ENCODE assay signal across 36 cellular contexts in the genomic region with DNA sequence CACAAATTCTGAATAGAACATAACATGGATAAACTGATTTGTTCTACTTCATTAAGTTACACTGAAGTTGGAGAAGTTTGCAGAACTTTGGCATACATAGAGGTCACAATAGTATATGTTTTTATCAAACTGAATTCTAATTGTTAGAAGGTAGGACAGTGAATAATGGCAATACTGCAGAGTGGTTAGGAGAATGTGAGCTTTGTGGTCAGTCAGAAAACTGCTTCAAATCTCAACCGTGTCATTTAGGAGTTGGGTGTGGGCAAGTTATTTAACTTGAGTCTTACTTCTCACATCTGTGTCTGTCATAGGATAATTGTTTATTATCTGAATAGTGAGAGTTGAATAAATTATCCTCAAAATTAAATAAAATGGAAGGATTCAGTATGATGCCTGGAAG.
"Had no signal": no experiment of that assay in that cellular context is flagged by ENCODE, and none has a peak within 500 bp of the region (broad histone marks: within the 10 kb centered on the region; RNA-seq: fewer than 3 reads in every experiment).

No MANE protein-coding gene starts in this region.

- H3K4me3 ChIP-seq: adrenal gland, cardiac muscle cell had no signal

- DNase-seq: activated B cell treated with CpG ODN at 0.5 μM for 24 hours; activated CD4-positive, alpha-beta memory T cell treated with anti-CD3 and anti-CD28 coated beads for 36 hours; activated CD4-positive, alpha-beta T cell treated with anti-CD3 and anti-CD28 coated beads for 4 hours; activated CD4-positive, alpha-beta T cell treated with anti-CD3 and anti-CD28 coated beads, Interleukin-2, amount 10 ng/mL, durations not matched to agents 24 days and 14 days; activated CD4-positive, alpha-beta T cell treated with anti-CD3 and anti-CD28 coated beads, Interleukin-2, amount 50 U/mL, for 1 hour; activated CD4-positive, alpha-beta T cell treated with anti-CD3 and anti-CD28 coated beads, Interleukin-2, amount 50 U/mL, for 4 hours; activated CD4-positive, CD25-positive, alpha-beta regulatory T cell treated with anti-CD3 and anti-CD28 coated beads, Interleukin-2, amount 50 U/mL, for 72 hours; activated CD8-positive, alpha-beta memory T cell treated with anti-CD3 and anti-CD28 coated beads, Interleukin-2, amount 50 U/mL, for 4 hours; activated CD8-positive, alpha-beta T cell treated with anti-CD3 and anti-CD28 coated beads for 36 hours; activated effector memory CD4-positive, alpha-beta T cell treated with anti-CD3 and anti-CD28 coated beads, Interleukin-2, amount 50 U/mL, for 16 hours; activated gamma-delta T cell treated with Interleukin-2 at 50 U/mL for 16 hours; activated naive CD4-positive, alpha-beta T cell; activated naive CD4-positive, alpha-beta T cell treated with anti-CD3 and anti-CD28 coated beads for 36 hours; activated naive CD4-positive, alpha-beta T cell treated with anti-CD3 and anti-CD28 coated beads, Interleukin-2, amount 50 U/mL, for 16 hours; activated naive CD8-positive, alpha-beta T cell treated with anti-CD3 and anti-CD28 coated beads for 36 hours; activated T-cell treated with anti-CD3 and anti-CD28 coated beads for 4 hours; activated T-cell treated with anti-CD3 and anti-CD28 coated beads, Interleukin-2, amount 50 U/mL, for 1 hour; activated T-cell treated with anti-CD3 and anti-CD28 coated beads, Interleukin-2, amount 50 U/mL, for 4 hours; activated T-cell treated with anti-CD3 and anti-CD28 coated beads, Interleukin-2, amount 50 U/mL, for 72 hours; adrenal gland; amniotic stem cell; aorta; caudate nucleus; cerebellar nuclear complex; T-helper 1 cell; T-helper 2 cell; T-helper 9 cell had no signal

- ATAC-seq: activated CD8-positive, alpha-beta T cell treated with anti-CD3 and anti-CD28 coated beads for 36 hours; activated naive CD4-positive, alpha-beta T cell treated with anti-CD3 and anti-CD28 coated beads, Interleukin-2, amount 50 U/mL, for 72 hours; activated T-cell treated with anti-CD3 and anti-CD28 coated beads, Interleukin-2, amount 50 U/mL, for 4 hours; activated T-cell treated with anti-CD3 and anti-CD28 coated beads, Interleukin-2, amount 50 U/mL, for 72 hours; activated T-helper 17 cell treated with anti-CD3 and anti-CD28 coated beads, Interleukin-2, amount 50 U/mL, for 72 hours had no signal

- H3K27ac ChIP-seq: adrenal gland, cardiac muscle cell, VCaP had no signal

- H3K9me3 Mint-ChIP-seq: activated B cell treated with CpG ODN at 0.5 μM for 24 hours; activated CD4-positive, alpha-beta T cell treated with anti-CD3 and anti-CD28 coated beads, Interleukin-2, amount 10 ng/mL, durations not matched to agents 24 days and 14 days; activated CD8-positive, alpha-beta T cell treated with anti-CD3 and anti-CD28 coated beads for 36 hours; activated T-helper 1 cell treated with anti-CD3 and anti-CD28 coated beads, Interleukin-12 subunit alpha, Interleukin-12 subunit beta, Interleukin-2, Interleukin-4 antibody, amounts not matched to agents 30 ng/mL and 10 ng/mL and 1 ng/mL, durations not matched to agents 14 hours and 24 hours and 36 hours; T-helper 1 cell treated with Interleukin-12 subunit alpha and Interleukin-12 subunit beta and Interleukin-4 antibody, amounts not matched to agents 30 μg/mL and 1 μg/mL, for 36 hours had no signal

- H3K36me3 Mint-ChIP-seq: activated CD4-positive, alpha-beta memory T cell treated with anti-CD3 and anti-CD28 coated beads for 36 hours; activated naive CD4-positive, alpha-beta T cell treated with anti-CD3 and anti-CD28 coated beads, Interleukin-2, amount 50 U/mL, for 72 hours; activated naive CD8-positive, alpha-beta T cell treated with anti-CD3 and anti-CD28 coated beads for 36 hours; brain had no signal

- H3K27me3 ChIP-seq: adrenal gland, cardiac muscle cell had no signal

- H3K9me3 ChIP-seq: adrenal gland had no signal

- H3K27me3 Mint-ChIP-seq: activated B cell treated with CpG ODN at 0.5 μM for 24 hours; activated CD4-positive, alpha-beta memory T cell treated with anti-CD3 and anti-CD28 coated beads for 36 hours; activated CD4-positive, alpha-beta T cell treated with anti-CD3 and anti-CD28 coated beads, Interleukin-2, amount 10 ng/mL, durations not matched to agents 24 days and 14 days; activated CD8-positive, alpha-beta T cell treated with anti-CD3 and anti-CD28 coated beads for 36 hours; activated naive CD8-positive, alpha-beta T cell treated with anti-CD3 and anti-CD28 coated beads for 36 hours; activated T-helper 17 cell treated with anti-CD3 and anti-CD28 coated beads, Interleukin-2, amount 50 U/mL, for 72 hours; brain; central memory CD8-positive, alpha-beta T cell had no signal

- H3K36me3 ChIP-seq: adrenal gland, cardiac muscle cell had no signal

- H3K4me1 Mint-ChIP-seq: activated B cell treated with CpG ODN at 0.5 μM for 24 hours; activated CD4-positive, alpha-beta T cell treated with anti-CD3 and anti-CD28 coated beads, Interleukin-2, amount 10 ng/mL, durations not matched to agents 24 days and 14 days; activated naive CD8-positive, alpha-beta T cell treated with anti-CD3 and anti-CD28 coated beads for 36 hours; activated T-helper 17 cell treated with anti-CD3 and anti-CD28 coated beads, Interleukin-2, amount 50 U/mL, for 72 hours; central memory CD8-positive, alpha-beta T cell had no signal

- H3K4me3 Mint-ChIP-seq: activated B cell treated with CpG ODN at 0.5 μM for 24 hours; activated CD4-positive, alpha-beta memory T cell treated with anti-CD3 and anti-CD28 coated beads for 36 hours; activated CD4-positive, alpha-beta T cell treated with anti-CD3 and anti-CD28 coated beads, Interleukin-2, amount 10 ng/mL, durations not matched to agents 24 days and 14 days; activated CD8-positive, alpha-beta T cell treated with anti-CD3 and anti-CD28 coated beads for 36 hours; activated naive CD4-positive, alpha-beta T cell treated with anti-CD3 and anti-CD28 coated beads for 36 hours; activated naive CD8-positive, alpha-beta T cell treated with anti-CD3 and anti-CD28 coated beads for 36 hours; activated T-cell treated with anti-CD3 and anti-CD28 coated beads, Interleukin-2, amount 50 U/mL, for 4 hours; activated T-cell treated with anti-CD3 and anti-CD28 coated beads, Interleukin-2, amount 50 U/mL, for 72 hours; activated T-helper 1 cell treated with anti-CD3 and anti-CD28 coated beads, Interleukin-12 subunit alpha, Interleukin-12 subunit beta, Interleukin-2, Interleukin-4 antibody, amounts not matched to agents 30 ng/mL and 10 ng/mL and 1 ng/mL, durations not matched to agents 14 hours and 24 hours and 36 hours; activated T-helper 17 cell treated with anti-CD3 and anti-CD28 coated beads, Interleukin-2, amount 50 U/mL, for 72 hours; brain; central memory CD8-positive, alpha-beta T cell; T-helper 1 cell treated with Interleukin-12 subunit alpha and Interleukin-12 subunit beta and Interleukin-4 antibody, amounts not matched to agents 30 μg/mL and 1 μg/mL, for 36 hours; T-helper 2 cell treated with Interferon-gamma antibody and Interleukin-4, amounts not matched to agents 5 μg/mL and 100 μg/mL, for 36 hours had no signal

- H3K4me1 ChIP-seq: adrenal gland had no signal

- H3K27ac Mint-ChIP-seq: activated B cell treated with CpG ODN at 0.5 μM for 24 hours; activated CD4-positive, alpha-beta memory T cell treated with anti-CD3 and anti-CD28 coated beads for 36 hours; activated CD4-positive, alpha-beta T cell treated with anti-CD3 and anti-CD28 coated beads, Interleukin-2, amount 10 ng/mL, durations not matched to agents 24 days and 14 days; activated CD8-positive, alpha-beta T cell treated with anti-CD3 and anti-CD28 coated beads for 36 hours; activated naive CD4-positive, alpha-beta T cell treated with anti-CD3 and anti-CD28 coated beads for 36 hours; activated naive CD4-positive, alpha-beta T cell treated with anti-CD3 and anti-CD28 coated beads, Interleukin-2, amount 50 U/mL, for 72 hours; activated naive CD8-positive, alpha-beta T cell treated with anti-CD3 and anti-CD28 coated beads for 36 hours; activated T-cell treated with anti-CD3 and anti-CD28 coated beads, Interleukin-2, amount 50 U/mL, for 72 hours; activated T-helper 1 cell treated with anti-CD3 and anti-CD28 coated beads, Interleukin-12 subunit alpha, Interleukin-12 subunit beta, Interleukin-2, Interleukin-4 antibody, amounts not matched to agents 30 ng/mL and 10 ng/mL and 1 ng/mL, durations not matched to agents 14 hours and 24 hours and 36 hours; activated T-helper 17 cell treated with anti-CD3 and anti-CD28 coated beads, Interleukin-2, amount 50 U/mL, for 72 hours; T-helper 1 cell treated with Interleukin-12 subunit alpha and Interleukin-12 subunit beta and Interleukin-4 antibody, amounts not matched to agents 30 μg/mL and 1 μg/mL, for 36 hours; T-helper 2 cell treated with Interferon-gamma antibody and Interleukin-4, amounts not matched to agents 5 μg/mL and 100 μg/mL, for 36 hours had no signal
